8 cellular contexts compared by ENCODE assay signal in genomic region chr3:190225186-190225692, GRCh38.
DNase-seq lines count a peak whose midpoint lies in the region; ATAC-seq and TF ChIP-seq lines count a peak whose summit lies in the region.
"Had no signal": no experiment of that assay in that cellular context is flagged by ENCODE, and none has a peak within 500 bp of the region (broad histone marks: within the 10 kb centered on the region; RNA-seq: fewer than 3 reads in every experiment).

No MANE protein-coding gene starts in this region.

- DNase-seq in GM03348 (ENCODE audit: low spot score): peak; percentile 47
- DNase-seq in Kasumi-1 (lab: John Stamatoyannopoulos, UW): peak; percentile 47 to 66
- peak; percentile 48 for DNase-seq in astrocyte of the spinal cord (ENCODE audit: low read depth, low spot score)
- peak; percentile 49 for DNase-seq in medulla oblongata (ENCODE audit: extremely low spot score)
- no peak for DNase-seq in BE2C
- DNase-seq in activated CD4-positive, alpha-beta T cell treated with anti-CD3 and anti-CD28 coated beads for 48 hours: no peak

- ATAC-seq in GM18498 (IDR thresholded peaks at IDR 0.05; ENCODE audit: unreplicated experiment): no peak
- ATAC-seq: naive thymus-derived CD8-positive, alpha-beta T cell had no signal

- no peaks in the 10 kb centered on the region for H3K36me3 ChIP-seq in BE2C

- no peaks in the 10 kb centered on the region for H3K27me3 ChIP-seq in BE2C

- no peaks in the 10 kb centered on the region for H3K4me1 ChIP-seq in BE2C

- TF ChIP-seq CTCF in astrocyte of the spinal cord (IDR thresholded peaks at IDR 0.05; ENCODE audit: low read depth, low read length): peak; percentile 46
- no peak for TF ChIP-seq CTCF in BE2C (IDR thresholded peaks at IDR 0.05; ENCODE audit: low read depth, low read length)

- H3K4me3 ChIP-seq in astrocyte of the spinal cord (ENCODE audit: low read depth, low read length) (no peak overlapping the region), BE2C (ENCODE audit: low read depth, low read length) (no peak overlapping the region)

- in situ Hi-C loops in astrocyte of the spinal cord (cut with HindIII; ENCODE audit: low sequenced_read_pairs): no loop called here

- H3K9me3 ChIP-seq in BE2C: no peaks in the 10 kb centered on the region

Comparison
In these comparisons a context has a peak if more than half of its experiments do, and no peak if none do; other contexts are left out.
1. DNase-seq: peak in GM03348 (single experiment), Kasumi-1 (2 of 2), astrocyte of the spinal cord (single experiment) and medulla oblongata (single experiment); none in BE2C (single experiment) and activated CD4-positive, alpha-beta T cell treated with anti-CD3 and anti-CD28 coated beads for 48 hours (single experiment).